ENCODE assay signal across 14 cellular contexts in genomic region chr1:109501644-109502367, GRCh38. TPM values are rescaled to one million over a fixed set of nuclear protein-coding genes. Genes with fewer than 3 reads are reported as not detected.
DNase-seq lines count a peak whose midpoint lies in the region; ATAC-seq lines count a peak whose summit lies in the region.
"Had no signal": no experiment of that assay in that cellular context is flagged by ENCODE, and none has a peak within 500 bp of the region (broad histone marks: within the 10 kb centered on the region; RNA-seq: fewer than 3 reads in every experiment).

No MANE protein-coding gene starts in this region.

- H3K4me3 Mint-ChIP-seq in activated T-helper 2 cell treated with anti-CD3 and anti-CD28 coated beads, Interferon-gamma antibody, Interleukin-2, Interleukin-4, amounts not matched to agents 10 μg/mL and 5 μg/mL and 100 μg/mL, durations not matched to agents 14 hours and 24 hours and 36 hours (ENCODE audit: low read depth): peak overlapping the region; percentile 32
- H3K4me3 Mint-ChIP-seq in naive thymus-derived CD4-positive, alpha-beta T cell: peak overlapping the region; percentile 77 to 98 (median 91)

- DNase-seq in Jurkat, Clone E6-1 (ENCODE audit: low read depth, low spot score): no peak
- no peak for DNase-seq in activated T-helper 2 cell treated with anti-CD3 and anti-CD28 coated beads, Interferon-gamma antibody, Interleukin-2, Interleukin-4, amounts not matched to agents 10 μg/mL and 5 μg/mL and 100 μg/mL, durations not matched to agents 14 hours and 24 hours and 36 hours (ENCODE audit: low spot score)
- DNase-seq in naive thymus-derived CD4-positive, alpha-beta T cell: no peak
- no peak for DNase-seq in stimulated activated CD4-positive, alpha-beta T cell treated with anti-CD3 and anti-CD28 coated beads, Interleukin-2, amount 100 ng/mL, for 24 hours
- DNase-seq in DMS53 treated with DMSO at 0.1 percent for 48 hours (lab: John Stamatoyannopoulos, UW; ENCODE audit: unreplicated experiment) (no peak), NCI-H526 treated with DMSO at 0.1 percent for 48 hours (lab: John Stamatoyannopoulos, UW) (no peak)
- DNase-seq: NCI-H446 treated with DMSO at 0.1 percent for 48 hours, occipital lobe had no signal

- H3K27ac Mint-ChIP-seq in activated T-helper 2 cell treated with anti-CD3 and anti-CD28 coated beads, Interferon-gamma antibody, Interleukin-2, Interleukin-4, amounts not matched to agents 10 μg/mL and 5 μg/mL and 100 μg/mL, durations not matched to agents 14 hours and 24 hours and 36 hours: peak overlapping the region; percentile 38
- peak overlapping the region; percentile 93 to 99 (median 98) for H3K27ac Mint-ChIP-seq in naive thymus-derived CD4-positive, alpha-beta T cell

- peak overlapping the region; percentile 15; the same call in 1 of the 2 replicates for H3K4me3 ChIP-seq in BLaER1
- peak overlapping the region; percentile 10 for H3K4me3 ChIP-seq in Jurkat, Clone E6-1 (ENCODE audit: low read length)
- H3K4me3 ChIP-seq in naive thymus-derived CD4-positive, alpha-beta T cell (ENCODE audit: low read length): peak overlapping the region; percentile 55
- H3K4me3 ChIP-seq: cardiac muscle cell, SJSA1 had no signal

- POLR2A ChIA-PET in naive thymus-derived CD4-positive, alpha-beta T cell (lab: Charles Lee): interaction anchor here (0.7 to 29.8 kb wide), 7 partner anchors 4 to 529 kb away, joined by 3 to 520 read pairs (median 8); partner anchors contain the start of genes AMIGO1, ATXN7L2, CYB561D1 and GNAI3

- peaks cover 78% of the 10 kb centered on the region for H3K4me1 ChIP-seq in BLaER1
- H3K4me1 ChIP-seq in naive thymus-derived CD4-positive, alpha-beta T cell (ENCODE audit: control insufficient read depth in 2 of 2, insufficient read depth in 2 of 2, low read length in 2 of 2): peaks cover 68 to 81% of the 10 kb centered on the region in 2 donors

- peak overlapping the region; percentile 53 for H3K27ac ChIP-seq in BLaER1
- H3K27ac ChIP-seq in naive thymus-derived CD4-positive, alpha-beta T cell (ENCODE audit: low read depth, low read length): peak overlapping the region; percentile 95
- H3K27ac ChIP-seq: cardiac muscle cell, KMS-11, SJSA1 had no signal

- H3K9me3 ChIP-seq in BLaER1: no peaks in the 10 kb centered on the region
- peaks cover 0 to 8% (median 0%) of the 10 kb centered on the region in 3 experiments for H3K9me3 ChIP-seq in naive thymus-derived CD4-positive, alpha-beta T cell (ENCODE audit: control insufficient read depth in 2 of 3, low read length in 3 of 3)
- H3K9me3 ChIP-seq: SJSA1 had no signal

- peaks cover 45% of the 10 kb centered on the region for H3K4me1 Mint-ChIP-seq in activated T-helper 2 cell treated with anti-CD3 and anti-CD28 coated beads, Interferon-gamma antibody, Interleukin-2, Interleukin-4, amounts not matched to agents 10 μg/mL and 5 μg/mL and 100 μg/mL, durations not matched to agents 14 hours and 24 hours and 36 hours (ENCODE audit: low read depth)
- H3K4me1 Mint-ChIP-seq in naive thymus-derived CD4-positive, alpha-beta T cell: peaks cover 56 to 99% (median 93%) of the 10 kb centered on the region in 7 donors

- peaks cover 37% of the 10 kb centered on the region for H3K36me3 ChIP-seq in BLaER1
- H3K36me3 ChIP-seq in naive thymus-derived CD4-positive, alpha-beta T cell (ENCODE audit: control insufficient read depth in 2 of 3, insufficient read depth in 3 of 3, low read length in 3 of 3): peaks cover 0 to 23% (median 0%) of the 10 kb centered on the region in 3 experiments
- H3K36me3 ChIP-seq: cardiac muscle cell had no signal

- H3K27me3 ChIP-seq in BLaER1: no peaks in the 10 kb centered on the region
- H3K27me3 ChIP-seq in naive thymus-derived CD4-positive, alpha-beta T cell (ENCODE audit: control insufficient read depth in 2 of 2, insufficient read depth in 2 of 2, low read length in 2 of 2): no peaks in the 10 kb centered on the region
- H3K27me3 ChIP-seq: cardiac muscle cell, SJSA1 had no signal

- CTCF ChIA-PET in naive thymus-derived CD4-positive, alpha-beta T cell (lab: Charles Lee): interaction anchor here (1.4 to 32.6 kb wide), 5 partner anchors 6 to 47 kb away, joined by 5 to 1240 read pairs (median 417); partner anchors contain the start of genes AMIGO1, ATXN7L2, CYB561D1 and GNAI3

- peaks cover 28% of the 10 kb centered on the region for H4K20me1 ChIP-seq in BLaER1

- intact Hi-C loops in activated T-helper 2 cell treated with anti-CD3 and anti-CD28 coated beads, Interferon-gamma antibody, Interleukin-2, Interleukin-4, amounts not matched to agents 10 μg/mL and 5 μg/mL and 100 μg/mL, durations not matched to agents 14 hours and 24 hours and 36 hours (cut with micrococcal nuclease): no loop called here
- intact Hi-C loops in naive thymus-derived CD4-positive, alpha-beta T cell (cut with micrococcal nuclease): loop anchor here (1.0 to 10.0 kb wide), 6 partner anchors 8 to 835 kb away; partner anchors contain the start of genes CYB561D1 (in 2 of the 2), ATXN7L2 (in 1 of the 2), CLCC1 (in 1 of the 2) and RBM15 (in 1 of the 2)

- no peaks in the 10 kb centered on the region for H3K27me3 Mint-ChIP-seq in activated T-helper 2 cell treated with anti-CD3 and anti-CD28 coated beads, Interferon-gamma antibody, Interleukin-2, Interleukin-4, amounts not matched to agents 10 μg/mL and 5 μg/mL and 100 μg/mL, durations not matched to agents 14 hours and 24 hours and 36 hours (ENCODE audit: low read depth)
- H3K27me3 Mint-ChIP-seq in naive thymus-derived CD4-positive, alpha-beta T cell: no peaks in the 10 kb centered on the region

- ATAC-seq in naive thymus-derived CD4-positive, alpha-beta T cell: peak; percentile 1
- no peak for ATAC-seq in HG02642 (IDR thresholded peaks at IDR 0.05; ENCODE audit: poor library complexity, unreplicated experiment)

- no peaks in the 10 kb centered on the region for H3K9me3 Mint-ChIP-seq in activated T-helper 2 cell treated with anti-CD3 and anti-CD28 coated beads, Interferon-gamma antibody, Interleukin-2, Interleukin-4, amounts not matched to agents 10 μg/mL and 5 μg/mL and 100 μg/mL, durations not matched to agents 14 hours and 24 hours and 36 hours
- peaks cover 0 to 17% (median 0%) of the 10 kb centered on the region in 11 donors for H3K9me3 Mint-ChIP-seq in naive thymus-derived CD4-positive, alpha-beta T cell

- H3K36me3 Mint-ChIP-seq in activated T-helper 2 cell treated with anti-CD3 and anti-CD28 coated beads, Interferon-gamma antibody, Interleukin-2, Interleukin-4, amounts not matched to agents 10 μg/mL and 5 μg/mL and 100 μg/mL, durations not matched to agents 14 hours and 24 hours and 36 hours (ENCODE audit: low read depth): peaks cover 41% of the 10 kb centered on the region
- peaks cover 0 to 28% (median 22%) of the 10 kb centered on the region in 5 donors for H3K36me3 Mint-ChIP-seq in naive thymus-derived CD4-positive, alpha-beta T cell

- H3K9ac ChIP-seq in BLaER1: peak overlapping the region; percentile 36; the same call in 1 of the 2 replicates
- H3K9ac ChIP-seq: KMS-11 had no signal

- peak overlapping the region; percentile 86 for H3K4me2 ChIP-seq in BLaER1
- H3K4me2 ChIP-seq: KMS-11 had no signal

RNA-seq across cellular contexts. Expression of gene AMIGO1, which starts 7.7 kb away (rescaled TPM):
- 1.8 TPM for polyA plus RNA-seq in Jurkat, Clone E6-1 (2012; ENCODE audit: insufficient read depth, insufficient read length)
- total RNA-seq in activated T-helper 2 cell treated with anti-CD3 and anti-CD28 coated beads, Interferon-gamma antibody, Interleukin-2, Interleukin-4, amounts not matched to agents 10 μg/mL and 5 μg/mL and 100 μg/mL, durations not matched to agents 14 hours and 24 hours and 36 hours: 0.66 and 0.92 TPM in 2 replicates
- 10 to 100 TPM in 3 of 5 experiments, 1 to 10 TPM in 2; 2.9 to 42.2 (median 17.7) TPM for total RNA-seq in naive thymus-derived CD4-positive, alpha-beta T cell
- polyA plus RNA-seq in naive thymus-derived CD4-positive, alpha-beta T cell: 10 to 100 TPM; 17.4 to 36.2 TPM

RNA-seq across cellular contexts. Expression of gene CYB561D1, which starts 7.9 kb away (rescaled TPM):
- polyA plus RNA-seq in Jurkat, Clone E6-1 (2012; ENCODE audit: insufficient read depth, insufficient read length): 4.7 TPM
- 11.1 and 13.6 TPM in 2 replicates for total RNA-seq in activated T-helper 2 cell treated with anti-CD3 and anti-CD28 coated beads, Interferon-gamma antibody, Interleukin-2, Interleukin-4, amounts not matched to agents 10 μg/mL and 5 μg/mL and 100 μg/mL, durations not matched to agents 14 hours and 24 hours and 36 hours
- total RNA-seq in naive thymus-derived CD4-positive, alpha-beta T cell: 10 to 100 TPM; 19.6 to 41.5 (median 24.1) TPM
- polyA plus RNA-seq in naive thymus-derived CD4-positive, alpha-beta T cell: 10 to 100 TPM; 13.5 to 25.3 TPM

RNA-seq across cellular contexts. Expression of gene ATXN7L2, which starts 18.1 kb away (rescaled TPM):
- 18.1 TPM for polyA plus RNA-seq in Jurkat, Clone E6-1 (2012; ENCODE audit: insufficient read depth, insufficient read length)
- 11.9 and 12.9 TPM in 2 replicates for total RNA-seq in activated T-helper 2 cell treated with anti-CD3 and anti-CD28 coated beads, Interferon-gamma antibody, Interleukin-2, Interleukin-4, amounts not matched to agents 10 μg/mL and 5 μg/mL and 100 μg/mL, durations not matched to agents 14 hours and 24 hours and 36 hours
- 10 to 100 TPM; 10.5 to 12.8 (median 11.7) TPM for total RNA-seq in naive thymus-derived CD4-positive, alpha-beta T cell
- polyA plus RNA-seq in naive thymus-derived CD4-positive, alpha-beta T cell: 10 to 100 TPM in 1 of 2 donors, 1 to 10 TPM in 1; 4.9 to 15.2 TPM

RNA-seq across cellular contexts. Expression of gene SYPL2, which starts 35.5 kb away (rescaled TPM):
- polyA plus RNA-seq in Jurkat, Clone E6-1 (2012; ENCODE audit: insufficient read depth, insufficient read length): not detected
- 0.11 TPM in 1 of 2 replicates, not detected in the other for total RNA-seq in activated T-helper 2 cell treated with anti-CD3 and anti-CD28 coated beads, Interferon-gamma antibody, Interleukin-2, Interleukin-4, amounts not matched to agents 10 μg/mL and 5 μg/mL and 100 μg/mL, durations not matched to agents 14 hours and 24 hours and 36 hours
- not detected for total RNA-seq in naive thymus-derived CD4-positive, alpha-beta T cell
- under 1 TPM in 1 of 2 donors, not detected in 1; 0.43 TPM for polyA plus RNA-seq in naive thymus-derived CD4-positive, alpha-beta T cell
- total RNA-seq: occipital lobe had no signal

RNA-seq across cellular contexts. Expression of gene GPR61, which starts 37.9 kb away (rescaled TPM):
- polyA plus RNA-seq in Jurkat, Clone E6-1 (2012; ENCODE audit: insufficient read depth, insufficient read length): not detected
- total RNA-seq in activated T-helper 2 cell treated with anti-CD3 and anti-CD28 coated beads, Interferon-gamma antibody, Interleukin-2, Interleukin-4, amounts not matched to agents 10 μg/mL and 5 μg/mL and 100 μg/mL, durations not matched to agents 14 hours and 24 hours and 36 hours: 0.43 TPM in 1 of 2 replicates, not detected in the other
- total RNA-seq in naive thymus-derived CD4-positive, alpha-beta T cell: under 1 TPM; 0.05 to 0.58 (median 0.42) TPM
- under 1 TPM in 1 of 2 donors, not detected in 1; 0.45 TPM for polyA plus RNA-seq in naive thymus-derived CD4-positive, alpha-beta T cell
- polyA plus RNA-seq: BJ had no signal
